Comparison of ENCODE assay signal across 8 cellular contexts in genomic region chr16:71722801-71723536, GRCh38. TPM values are rescaled to one million over a fixed set of nuclear protein-coding genes. Genes with fewer than 3 reads are reported as not detected.
DNase-seq lines count a peak whose midpoint lies in the region; ATAC-seq and TF ChIP-seq lines count a peak whose summit lies in the region.

No MANE protein-coding gene starts in this region.

- H3K4me3 ChIP-seq in GM23248 = peak overlapping the region; percentile 90
- H3K4me3 ChIP-seq in KMS-11 (IDR thresholded peaks at IDR 0.05; ENCODE audit: insufficient read depth, low read depth, low read length) = no peak overlapping the region
- H3K4me3 ChIP-seq in right atrium auricular region = peak overlapping the region; percentile 77 to 89
- H3K4me3 ChIP-seq in rectal smooth muscle tissue (ENCODE audit: low read length) = peak overlapping the region; percentile 64

- peaks cover 11% of the 10 kb centered on the region for H3K4me1 Mint-ChIP-seq in T-helper 17 cell

- H3K79me2 ChIP-seq in GM23248 (ENCODE audit: insufficient read depth) (peaks cover 46% of the 10 kb centered on the region), KMS-11 (ENCODE audit: insufficient read depth, low read depth) (no peaks in the 10 kb centered on the region; the same call in 1 of the 2 replicates)

- peak; percentile 49 for ATAC-seq in T-helper 17 cell

- H3K27me3 ChIP-seq in GM23248 (replicated peaks; ENCODE audit: insufficient read depth) = no peaks in the 10 kb centered on the region
- H3K27me3 ChIP-seq in KMS-11 (ENCODE audit: insufficient read depth, low read depth) = no peaks in the 10 kb centered on the region
- no peaks in the 10 kb centered on the region for H3K27me3 ChIP-seq in right atrium auricular region
- no peaks in the 10 kb centered on the region for H3K27me3 ChIP-seq in rectal smooth muscle tissue (ENCODE audit: control insufficient read depth, insufficient read depth, low read length)

- H3K9me2 ChIP-seq in GM23248 (ENCODE audit: insufficient read depth) = no peaks in the 10 kb centered on the region

- H3K9me3 ChIP-seq in GM23248 (ENCODE audit: low read depth) (no peaks in the 10 kb centered on the region), T-helper 17 cell (ENCODE audit: control insufficient read depth, low read length, poor library complexity, severe bottlenecking) (no peaks in the 10 kb centered on the region), right atrium auricular region (no peaks in the 10 kb centered on the region)

- in situ Hi-C loops in GM23248 (cut with MboI) = no loop called here

- H3F3A ChIP-seq in GM23248 (ENCODE audit: insufficient read depth) = peaks cover 41% of the 10 kb centered on the region

- H3K36me3 Mint-ChIP-seq in T-helper 17 cell (ENCODE audit: low read depth) = no peaks in the 10 kb centered on the region

- H4K20me1 ChIP-seq in GM23248 (ENCODE audit: insufficient read depth) (no peaks in the 10 kb centered on the region), KMS-11 (ENCODE audit: insufficient read depth) (no peaks in the 10 kb centered on the region)

- peak overlapping the region; percentile 82 for H2AFZ ChIP-seq in GM23248
- peak overlapping the region; percentile 79 for H2AFZ ChIP-seq in KMS-11 (ENCODE audit: low read depth)

- H3K27ac ChIP-seq in GM23248 = peak overlapping the region; percentile 73
- peak overlapping the region; percentile 37; the same call in 1 of the 2 replicates for H3K27ac ChIP-seq in KMS-11
- peak overlapping the region; percentile 48 for H3K27ac ChIP-seq in angular gyrus (ENCODE audit: low read depth, low read length)
- H3K27ac ChIP-seq in right atrium auricular region = peak overlapping the region; percentile 87 to 94
- H3K27ac ChIP-seq in rectal smooth muscle tissue (ENCODE audit: low read depth, low read length) = peak overlapping the region; percentile 84

- peak overlapping the region; percentile 92 for H3K9ac ChIP-seq in GM23248
- peak overlapping the region; percentile 41; the same call in 1 of the 2 replicates for H3K9ac ChIP-seq in KMS-11
- H3K9ac ChIP-seq in rectal smooth muscle tissue (ENCODE audit: low read length) = peak overlapping the region; percentile 0

- 1 to 2% methylated on average over 46 to 53 of the region's 59 CpGs for WGBS in GM23248 (ENCODE audit: low coverage in 1 of 2, low lambda C conversion rate in 2 of 2, missing lambda C conversion rate in 2 of 2), 2 experiments

- H3K36me3 ChIP-seq in GM23248 (ENCODE audit: low read depth) (0 out of 2 replicates have a peak, but pooled peaks cover 7% of the 10 kb centered on the region), KMS-11 (ENCODE audit: insufficient read depth) (no peaks in the 10 kb centered on the region), right atrium auricular region (no peaks in the 10 kb centered on the region), rectal smooth muscle tissue (ENCODE audit: control insufficient read depth, insufficient read depth, low read length) (no peaks in the 10 kb centered on the region)

- H3K4me2 ChIP-seq in GM23248 (ENCODE audit: unreplicated experiment) (peak overlapping the region; percentile 85), KMS-11 (peak overlapping the region; percentile 55)

- H3K27me3 Mint-ChIP-seq in T-helper 17 cell = no peaks in the 10 kb centered on the region

- DNase-seq in GF-D8 (lab: John Stamatoyannopoulos, UW) = peak; percentile 5
- DNase-seq in GM23248 = peak; percentile 87
- peak; percentile 20 to 63 (median 63) for DNase-seq in T-helper 17 cell
- DNase-seq in right atrium auricular region (ENCODE audit: low spot score) = peak; percentile 69
- DNase-seq in MV-4-11 (lab: John Stamatoyannopoulos, UW) = no peak

- H3K4me1 ChIP-seq in GM23248 (ENCODE audit: insufficient read depth) (no peaks in the 10 kb centered on the region), KMS-11 (ENCODE audit: low read depth, poor library complexity, severe bottlenecking) (peaks cover 13% of the 10 kb centered on the region), right atrium auricular region (peaks cover 0 to 27% of the 10 kb centered on the region in 2 donors), rectal smooth muscle tissue (ENCODE audit: control insufficient read depth, insufficient read depth, low read length) (peaks cover 3% of the 10 kb centered on the region)

- TF ChIP-seq CTCF in KMS-11 (conservative IDR thresholded peaks at IDR 0.05; ENCODE audit: low read depth, low read length) = no peak
- TF ChIP-seq CTCF in right atrium auricular region (IDR thresholded peaks at IDR 0.05) = no peak

- H3K4me3 Mint-ChIP-seq in T-helper 17 cell = peak overlapping the region; percentile 98

- peak overlapping the region; percentile 88 for H3K27ac Mint-ChIP-seq in T-helper 17 cell

RNA-seq across cellular contexts. Expression of gene PHLPP2, which starts 1.5 kb away (rescaled TPM):
- 6.3 and 7.1 TPM in 2 replicates for total RNA-seq in GM23248 (2014; rRNA removed; shearing (Covaris generic))
- 2.6 and 2.7 TPM in 2 replicates for polyA plus RNA-seq in GM23248 (2016; fragmentation: Nextera tagmentation; extraction: Ambion mirVana)
- total RNA-seq in T-helper 17 cell (10 to 100 TPM in 1 of 2 donors, 1 to 10 TPM in 1; 9.3 to 10.2 TPM), right atrium auricular region (10 to 100 TPM in 1 of 2 donors, 1 to 10 TPM in 1; 3.5 to 10.8 TPM)

Comparison
In these comparisons a context has a peak if more than half of its experiments do, and no peak if none do; other contexts are left out.
1. H3K27ac ChIP-seq: peak in every context shown above with its lines; median percentile 90 in right atrium auricular region; 84 in rectal smooth muscle tissue; 73 in GM23248; 48 in angular gyrus; 37 in KMS-11.
2. H3K9ac ChIP-seq: peak in every context shown above with its lines; median percentile 92 in GM23248; 41 in KMS-11; 0 in rectal smooth muscle tissue.